In the genomic region with DNA sequence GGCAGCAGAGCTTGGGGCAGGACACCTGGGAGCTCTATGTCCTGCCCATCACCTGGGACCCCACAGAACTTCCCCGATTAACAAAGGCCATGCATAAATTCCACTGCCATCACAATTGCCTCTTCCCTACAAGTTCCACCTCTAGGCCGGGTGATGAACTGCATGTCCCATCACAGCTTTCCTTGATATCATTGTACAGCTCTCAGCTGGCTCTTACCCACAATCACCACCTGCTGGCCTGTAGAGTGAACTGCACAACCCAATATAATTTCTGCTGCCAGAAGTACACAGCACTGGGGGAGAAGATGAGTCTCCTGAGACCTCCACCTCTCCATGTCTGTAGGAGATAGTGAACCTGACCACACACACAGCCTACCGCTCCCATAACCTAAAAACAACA, we compare ENCODE assay signal across 8 cellular contexts.
DNase-seq lines count a peak whose midpoint lies in the region; ATAC-seq and TF ChIP-seq lines count a peak whose summit lies in the region.

No MANE protein-coding gene starts in this region.

- no peak for TF ChIP-seq CTCF in MCF 10A (IDR thresholded peaks at IDR 0.05; ENCODE audit: unreplicated experiment)
- no peak for TF ChIP-seq CTCF in breast epithelium (IDR thresholded peaks at IDR 0.05)
- peak; percentile 72 for TF ChIP-seq CTCF in endothelial cell (IDR thresholded peaks at IDR 0.05; ENCODE audit: unreplicated experiment)

- DNase-seq in MCF 10A (ENCODE audit: unreplicated experiment) (peak; percentile 37), breast epithelium (ENCODE audit: low spot score in 2 of 2) (no peak), MG63 (peak; percentile 10), endothelial cell (ENCODE audit: low spot score) (peak; percentile 37), glomerular visceral epithelial cell (ENCODE audit: extremely low spot score) (no peak), EL (no peak)
- no peak for DNase-seq in activated naive CD4-positive, alpha-beta T cell treated with Interleukin-2 at 50 U/mL for 16 hours

- no peaks in the 10 kb centered on the region for H3K4me1 ChIP-seq in breast epithelium

- H3K27ac Mint-ChIP-seq in MCF 10A (ENCODE audit: low read depth, unreplicated experiment), result no peak overlapping the region
- H3K27ac Mint-ChIP-seq in endothelial cell (ENCODE audit: unreplicated experiment), result no peak overlapping the region

- POLR2A ChIA-PET in MCF 10A (lab: Yijun Ruan, JAX), result no interaction called here

- H3K4me3 ChIP-seq in breast epithelium (no peak overlapping the region), MG63 (no peak overlapping the region)

- H3K27me3 ChIP-seq in breast epithelium (no peaks in the 10 kb centered on the region), MG63 (no peaks in the 10 kb centered on the region)

- H3K4me1 Mint-ChIP-seq in MCF 10A (ENCODE audit: insufficient read depth, unreplicated experiment) (no peaks in the 10 kb centered on the region), endothelial cell (ENCODE audit: unreplicated experiment) (no peaks in the 10 kb centered on the region)

- BruUV-seq in MCF 10A (replicated peaks; lab: Mats Ljungman, UMichigan), result no TSS peak

- CTCF ChIA-PET in MCF 10A (lab: Yijun Ruan, JAX), result interaction anchor here (0.8 kb wide), 1 partner anchor 115 kb away, joined by 3 read pairs; no protein-coding TSS in a partner anchor

- H3K4me3 Mint-ChIP-seq in MCF 10A (ENCODE audit: unreplicated experiment), result no peak overlapping the region
- H3K4me3 Mint-ChIP-seq in endothelial cell (ENCODE audit: unreplicated experiment), result no peak overlapping the region

- peaks cover 6% of the 10 kb centered on the region for H3K36me3 Mint-ChIP-seq in MCF 10A (ENCODE audit: insufficient read depth, unreplicated experiment)
- H3K36me3 Mint-ChIP-seq in endothelial cell (ENCODE audit: low read depth, unreplicated experiment), result no peaks in the 10 kb centered on the region

- peak; percentile 99 for ATAC-seq in HG02610 (IDR thresholded peaks at IDR 0.05; ENCODE audit: unreplicated experiment)

- peaks cover 18% of the 10 kb centered on the region for H3K9me3 Mint-ChIP-seq in MCF 10A (ENCODE audit: unreplicated experiment)
- peaks cover 4% of the 10 kb centered on the region for H3K9me3 Mint-ChIP-seq in endothelial cell (ENCODE audit: unreplicated experiment)

- H3K36me3 ChIP-seq in breast epithelium (no peaks in the 10 kb centered on the region), MG63 (no peaks in the 10 kb centered on the region)

- intact Hi-C loops in MCF 10A (cut with micrococcal nuclease) (no loop called here), breast epithelium (cut with DNase I; ENCODE audit: low total_unique reads) (no loop called here)

- H3K27ac ChIP-seq in breast epithelium, result no peak overlapping the region

- H3K27me3 Mint-ChIP-seq in MCF 10A (ENCODE audit: insufficient read depth, unreplicated experiment) (no peaks in the 10 kb centered on the region), endothelial cell (ENCODE audit: unreplicated experiment) (no peaks in the 10 kb centered on the region)

- no peak for TF ChIP-seq POLR2A in breast epithelium (IDR thresholded peaks at IDR 0.05)

- peaks cover 7 to 19% of the 10 kb centered on the region in 2 donors for H3K9me3 ChIP-seq in breast epithelium
- H3K9me3 ChIP-seq in MG63, result no peaks in the 10 kb centered on the region

Comparison
In these comparisons a context has a peak if more than half of its experiments do, and no peak if none do; other contexts are left out.
1. DNase-seq: peak in MCF 10A (single experiment), MG63 (single experiment) and endothelial cell (single experiment); none in breast epithelium (0 of 2), glomerular visceral epithelial cell (single experiment), EL (single experiment) and activated naive CD4-positive, alpha-beta T cell treated with Interleukin-2 at 50 U/mL for 16 hours (single experiment).